In the genomic region with DNA sequence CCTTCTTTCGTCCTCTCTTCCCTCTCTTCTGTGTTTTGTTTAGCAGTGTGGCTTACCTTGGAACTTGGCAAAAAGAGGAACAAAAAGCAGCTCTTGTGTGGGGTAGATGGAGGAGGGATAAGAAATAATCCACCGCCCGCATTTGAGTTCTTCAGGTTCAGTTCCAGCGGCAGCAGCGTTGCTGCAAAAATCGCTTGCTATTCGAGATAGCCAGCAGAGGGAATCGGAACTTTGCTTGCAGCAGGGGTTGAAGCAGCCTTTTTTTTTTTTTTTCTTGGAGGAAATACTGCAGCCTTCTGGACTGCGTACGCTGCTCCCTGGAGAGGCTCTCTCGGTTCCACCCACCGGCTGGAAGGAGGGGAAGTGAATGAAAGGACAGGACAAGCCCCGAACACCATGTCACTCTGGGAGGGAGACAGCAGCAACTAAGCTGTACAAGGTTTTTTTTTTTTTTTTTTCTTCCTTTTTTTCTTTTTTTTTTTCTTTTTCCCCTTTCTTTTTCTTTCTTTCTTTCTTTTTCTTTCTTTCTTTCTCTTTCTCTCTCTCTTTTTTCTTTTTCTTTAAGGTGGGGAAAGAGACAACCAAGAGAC, we compare ENCODE assay signal across 8 cellular contexts.
DNase-seq lines count a peak whose midpoint lies in the region; ATAC-seq lines count a peak whose summit lies in the region.

Gene RBMS3, plus strand, starts transcription at position 397 of the 590 bp plus-strand sequence.

- peaks cover 3% of the 10 kb centered on the region for H3K9me3 Mint-ChIP-seq in stimulated activated effector memory CD8-positive, alpha-beta T cell treated with anti-CD3 and anti-CD28 coated beads, Interleukin-12 subunit alpha, Interleukin-12 subunit beta, amount 100 ng/mL, for 72 hours

- H3K27ac Mint-ChIP-seq in stimulated activated effector memory CD8-positive, alpha-beta T cell treated with anti-CD3 and anti-CD28 coated beads, Interleukin-12 subunit alpha, Interleukin-12 subunit beta, amount 100 ng/mL, for 72 hours, result peak within 1 kb of the TSS; percentile 87

- no peaks in the 10 kb centered on the region for H3K36me3 Mint-ChIP-seq in stimulated activated effector memory CD8-positive, alpha-beta T cell treated with anti-CD3 and anti-CD28 coated beads, Interleukin-12 subunit alpha, Interleukin-12 subunit beta, amount 100 ng/mL, for 72 hours

- no peaks in the 10 kb centered on the region for H3K36me3 ChIP-seq in SK-N-MC (ENCODE audit: insufficient read depth, low read length)

- H3K4me3 Mint-ChIP-seq in stimulated activated effector memory CD8-positive, alpha-beta T cell treated with anti-CD3 and anti-CD28 coated beads, Interleukin-12 subunit alpha, Interleukin-12 subunit beta, amount 100 ng/mL, for 72 hours, result peak within 1 kb of the TSS; percentile 80

- H3K27ac ChIP-seq in SK-N-MC, result peak within 1 kb of the TSS; percentile 35; the same call in 1 of the 2 replicates

- peaks cover 31% of the 10 kb centered on the region for H3K4me1 Mint-ChIP-seq in stimulated activated effector memory CD8-positive, alpha-beta T cell treated with anti-CD3 and anti-CD28 coated beads, Interleukin-12 subunit alpha, Interleukin-12 subunit beta, amount 100 ng/mL, for 72 hours

- H3K9ac ChIP-seq in SK-N-MC (ENCODE audit: insufficient read length), result peak within 1 kb of the TSS; percentile 72

- ATAC-seq in GM18502 (IDR thresholded peaks at IDR 0.05; ENCODE audit: poor library complexity, unreplicated experiment) (peak; percentile 44), HG03432 (IDR thresholded peaks at IDR 0.05; ENCODE audit: unreplicated experiment) (peak; percentile 41), HG03565 (IDR thresholded peaks at IDR 0.05; ENCODE audit: unreplicated experiment) (no peak)
- peak; percentile 3 for ATAC-seq in stimulated activated effector memory CD8-positive, alpha-beta T cell treated with anti-CD3 and anti-CD28 coated beads, Interleukin-12 subunit alpha, Interleukin-12 subunit beta, amount 100 ng/mL, for 72 hours

- no peaks in the 10 kb centered on the region for H3K9me3 ChIP-seq in SK-N-MC (ENCODE audit: low read depth, low read length)

- peak within 1 kb of the TSS; percentile 74 for H3K4me3 ChIP-seq in SK-N-MC

- DNase-seq in C1 segment of cervical spinal cord (lab: John Stamatoyannopoulos, UW) (peak in 11 of 14 donors; percentile 12 to 64 (median 34)), SK-N-MC (ENCODE audit: low read depth, low spot score) (no peak), ecto neural progenitor cell (ENCODE audit: low spot score) (peak; percentile 79), left kidney (ENCODE audit: low read depth, low spot score) (peak; percentile 96)
- no peak for DNase-seq in stimulated activated effector memory CD8-positive, alpha-beta T cell treated with anti-CD3 and anti-CD28 coated beads, Interleukin-12 subunit alpha, Interleukin-12 subunit beta, amount 100 ng/mL, for 72 hours (ENCODE audit: low spot score in 2 of 2)

Comparison
In these comparisons a context has a peak if more than half of its experiments do, and no peak if none do; other contexts are left out.
1. DNase-seq: peak in C1 segment of cervical spinal cord (11 of 14), ecto neural progenitor cell (single experiment) and left kidney (single experiment); none in SK-N-MC (single experiment) and stimulated activated effector memory CD8-positive, alpha-beta T cell treated with anti-CD3 and anti-CD28 coated beads, Interleukin-12 subunit alpha, Interleukin-12 subunit beta, amount 100 ng/mL, for 72 hours (0 of 2).